In genomic region chr17:43772877-43773648, GRCh38 we compare ENCODE assay signal across 1 cellular context.
TF ChIP-seq lines count a peak whose summit lies in the region.

No MANE protein-coding gene starts in this region.

TF ChIP-seq in GM23338, 12 proteins besides CTCF, POLR2A, EP300 and RAD21 (continued from another document):
- TF ChIP-seq, protein P1, sequence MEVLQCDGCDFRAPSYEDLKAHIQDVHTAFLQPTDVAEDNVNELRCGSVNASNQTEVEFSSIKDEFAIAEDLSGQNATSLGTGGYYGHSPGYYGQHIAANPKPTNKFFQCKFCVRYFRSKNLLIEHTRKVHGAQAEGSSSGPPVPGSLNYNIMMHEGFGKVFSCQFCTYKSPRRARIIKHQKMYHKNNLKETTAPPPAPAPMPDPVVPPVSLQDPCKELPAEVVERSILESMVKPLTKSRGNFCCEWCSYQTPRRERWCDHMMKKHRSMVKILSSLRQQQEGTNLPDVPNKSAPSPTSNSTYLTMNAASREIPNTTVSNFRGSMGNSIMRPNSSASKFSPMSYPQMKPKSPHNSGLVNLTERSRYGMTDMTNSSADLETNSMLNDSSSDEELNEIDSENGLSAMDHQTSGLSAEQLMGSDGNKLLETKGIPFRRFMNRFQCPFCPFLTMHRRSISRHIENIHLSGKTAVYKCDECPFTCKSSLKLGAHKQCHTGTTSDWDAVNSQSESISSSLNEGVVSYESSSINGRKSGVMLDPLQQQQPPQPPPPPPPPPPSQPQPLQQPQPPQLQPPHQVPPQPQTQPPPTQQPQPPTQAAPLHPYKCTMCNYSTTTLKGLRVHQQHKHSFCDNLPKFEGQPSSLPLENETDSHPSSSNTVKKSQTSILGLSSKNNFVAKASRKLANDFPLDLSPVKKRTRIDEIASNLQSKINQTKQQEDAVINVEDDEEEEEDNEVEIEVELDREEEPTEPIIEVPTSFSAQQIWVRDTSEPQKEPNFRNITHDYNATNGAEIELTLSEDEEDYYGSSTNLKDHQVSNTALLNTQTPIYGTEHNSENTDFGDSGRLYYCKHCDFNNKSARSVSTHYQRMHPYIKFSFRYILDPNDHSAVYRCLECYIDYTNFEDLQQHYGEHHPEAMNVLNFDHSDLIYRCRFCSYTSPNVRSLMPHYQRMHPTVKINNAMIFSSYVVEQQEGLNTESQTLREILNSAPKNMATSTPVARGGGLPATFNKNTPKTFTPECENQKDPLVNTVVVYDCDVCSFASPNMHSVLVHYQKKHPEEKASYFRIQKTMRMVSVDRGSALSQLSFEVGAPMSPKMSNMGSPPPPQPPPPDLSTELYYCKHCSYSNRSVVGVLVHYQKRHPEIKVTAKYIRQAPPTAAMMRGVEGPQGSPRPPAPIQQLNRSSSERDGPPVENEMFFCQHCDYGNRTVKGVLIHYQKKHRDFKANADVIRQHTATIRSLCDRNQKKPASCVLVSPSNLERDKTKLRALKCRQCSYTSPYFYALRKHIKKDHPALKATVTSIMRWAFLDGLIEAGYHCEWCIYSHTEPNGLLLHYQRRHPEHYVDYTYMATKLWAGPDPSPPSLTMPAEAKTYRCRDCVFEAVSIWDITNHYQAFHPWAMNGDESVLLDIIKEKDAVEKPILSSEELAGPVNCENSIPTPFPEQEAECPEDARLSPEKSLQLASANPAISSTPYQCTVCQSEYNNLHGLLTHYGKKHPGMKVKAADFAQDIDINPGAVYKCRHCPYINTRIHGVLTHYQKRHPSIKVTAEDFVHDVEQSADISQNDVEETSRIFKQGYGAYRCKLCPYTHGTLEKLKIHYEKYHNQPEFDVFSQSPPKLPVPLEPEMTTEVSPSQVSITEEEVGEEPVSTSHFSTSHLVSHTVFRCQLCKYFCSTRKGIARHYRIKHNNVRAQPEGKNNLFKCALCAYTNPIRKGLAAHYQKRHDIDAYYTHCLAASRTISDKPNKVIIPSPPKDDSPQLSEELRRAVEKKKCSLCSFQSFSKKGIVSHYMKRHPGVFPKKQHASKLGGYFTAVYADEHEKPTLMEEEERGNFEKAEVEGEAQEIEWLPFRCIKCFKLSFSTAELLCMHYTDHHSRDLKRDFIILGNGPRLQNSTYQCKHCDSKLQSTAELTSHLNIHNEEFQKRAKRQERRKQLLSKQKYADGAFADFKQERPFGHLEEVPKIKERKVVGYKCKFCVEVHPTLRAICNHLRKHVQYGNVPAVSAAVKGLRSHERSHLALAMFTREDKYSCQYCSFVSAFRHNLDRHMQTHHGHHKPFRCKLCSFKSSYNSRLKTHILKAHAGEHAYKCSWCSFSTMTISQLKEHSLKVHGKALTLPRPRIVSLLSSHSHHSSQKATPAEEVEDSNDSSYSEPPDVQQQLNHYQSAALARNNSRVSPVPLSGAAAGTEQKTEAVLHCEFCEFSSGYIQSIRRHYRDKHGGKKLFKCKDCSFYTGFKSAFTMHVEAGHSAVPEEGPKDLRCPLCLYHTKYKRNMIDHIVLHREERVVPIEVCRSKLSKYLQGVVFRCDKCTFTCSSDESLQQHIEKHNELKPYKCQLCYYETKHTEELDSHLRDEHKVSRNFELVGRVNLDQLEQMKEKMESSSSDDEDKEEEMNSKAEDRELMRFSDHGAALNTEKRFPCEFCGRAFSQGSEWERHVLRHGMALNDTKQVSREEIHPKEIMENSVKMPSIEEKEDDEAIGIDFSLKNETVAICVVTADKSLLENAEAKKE (CRISPR knock-in tag; IDR thresholded peaks at IDR 0.05) = no peak
- TF ChIP-seq EZH2phosphoT487 (IDR thresholded peaks at IDR 0.05; ENCODE audit: unreplicated experiment) (no peak), ZNF331 (CRISPR knock-in tag; IDR thresholded peaks at IDR 0.05; ENCODE audit: low read depth) (no peak), STAT1 (IDR thresholded peaks at IDR 0.05; ENCODE audit: unreplicated experiment) (no peak), JUNB (IDR thresholded peaks at IDR 0.05; ENCODE audit: unreplicated experiment) (no peak), EZH2 (IDR thresholded peaks at IDR 0.05; ENCODE audit: low read depth, unreplicated experiment) (no peak), NANOG (IDR thresholded peaks at IDR 0.05; ENCODE audit: borderline replicate concordance) (no peak), ZNF114 (CRISPR knock-in tag; IDR thresholded peaks at IDR 0.05) (no peak), CREB1 (CRISPR knock-in tag; IDR thresholded peaks at IDR 0.05; ENCODE audit: low read depth) (no peak), POLR2AphosphoS5 (IDR thresholded peaks at IDR 0.05; ENCODE audit: low read depth) (no peak)
- TF ChIP-seq, protein P2, sequence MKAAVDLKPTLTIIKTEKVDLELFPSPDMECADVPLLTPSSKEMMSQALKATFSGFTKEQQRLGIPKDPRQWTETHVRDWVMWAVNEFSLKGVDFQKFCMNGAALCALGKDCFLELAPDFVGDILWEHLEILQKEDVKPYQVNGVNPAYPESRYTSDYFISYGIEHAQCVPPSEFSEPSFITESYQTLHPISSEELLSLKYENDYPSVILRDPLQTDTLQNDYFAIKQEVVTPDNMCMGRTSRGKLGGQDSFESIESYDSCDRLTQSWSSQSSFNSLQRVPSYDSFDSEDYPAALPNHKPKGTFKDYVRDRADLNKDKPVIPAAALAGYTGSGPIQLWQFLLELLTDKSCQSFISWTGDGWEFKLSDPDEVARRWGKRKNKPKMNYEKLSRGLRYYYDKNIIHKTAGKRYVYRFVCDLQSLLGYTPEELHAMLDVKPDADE (IDR thresholded peaks at IDR 0.05) = no peak
